8 cellular contexts compared by ENCODE assay signal in genomic region chr12:9798008-9798619, GRCh38. TPM values are rescaled to one million over a fixed set of nuclear protein-coding genes. Genes with fewer than 3 reads are reported as not detected.
DNase-seq lines count a peak whose midpoint lies in the region; ATAC-seq, FAIRE-seq and TF ChIP-seq lines count a peak whose summit lies in the region.

No MANE protein-coding gene starts in this region.

- no peaks in the 10 kb centered on the region for H3K79me2 ChIP-seq in GM12878 (ENCODE audit: control insufficient read depth, insufficient read depth, low read length)

- H3K27ac ChIP-seq in GM12878 (ENCODE audit: control insufficient read depth, insufficient read depth) (no peak overlapping the region), right lobe of liver (no peak overlapping the region)

- ATAC-seq in GM21717 (IDR thresholded peaks at IDR 0.05; ENCODE audit: unreplicated experiment) (peak; percentile 92), GM12878 (peak; percentile 100), right lobe of liver (peak; percentile 62 to 90 (median 80))

- TF ChIP-seq RAD21 in GM12878 (IDR thresholded peaks at IDR 0.05; ENCODE audit: insufficient read depth, low read depth, low read length), result peak; percentile 100

- peak; percentile 99 for FAIRE-seq in GM12878 (lab: Jason Lieb, UNC)

- peak overlapping the region; percentile 24; the same call in 1 of the 2 replicates for H2AFZ ChIP-seq in GM12878 (ENCODE audit: control insufficient read depth, low read depth, low read length)

- DNase-seq in G401 (ENCODE audit: low spot score), result peak; percentile 8
- DNase-seq in KG1 (lab: John Stamatoyannopoulos, UW), result peak; percentile 71
- peak in 4 of 5 experiments; percentile 21 to 91 (median 50) for DNase-seq in T-helper 2 cell
- peak; percentile 85 for DNase-seq in GM12878 (ENCODE audit: low read depth, low spot score)
- DNase-seq in right lobe of liver, result no peak
- peak; percentile 38 to 66 for DNase-seq in stimulated activated CD8-positive, alpha-beta memory T cell treated with anti-CD3 and anti-CD28 coated beads, Interleukin-7, amount 100 ng/mL, for 4 hours (ENCODE audit: low read depth in 2 of 2)
- DNase-seq in 8988T, result no peak

- H3K4me3 ChIP-seq in GM12878, result no peak overlapping the region
- no peak overlapping the region for H3K4me3 ChIP-seq in right lobe of liver

- no peaks in the 10 kb centered on the region for H3K27me3 ChIP-seq in GM12878 (replicated peaks in 1 of 2; ENCODE audit: control insufficient read depth in 2 of 2, insufficient read depth in 2 of 2, low read length in 1 of 2)
- H3K27me3 ChIP-seq in right lobe of liver, result no peaks in the 10 kb centered on the region

- BruUV-seq in GM12878 (replicated peaks; lab: Mats Ljungman, UMichigan), result no TSS peak

- CTCF ChIA-PET in GM12878 (lab: Yijun Ruan, JAX), result interaction anchor here (0.6 to 10.7 kb wide), 37 partner anchors 8 to 569 kb away, joined by 3 to 835 read pairs (median 4); partner anchors contain the start of genes CD69, CLEC2A, CLEC2D and CLECL1

- WGBS in GM12878 (ENCODE audit: insufficient coverage, insufficient replicate concordance, low lambda C conversion rate, missing lambda C conversion rate), result 7% methylated on average over 6 of the region's 6 CpGs
- WGBS in right lobe of liver (ENCODE audit: insufficient coverage, low coverage, low lambda C conversion rate, missing lambda C conversion rate), result 45% methylated on average over 5 of the region's 6 CpGs

- TF ChIP-seq POLR2A in GM12878 (IDR thresholded peaks at IDR 0.05; ENCODE audit: low read depth, low read length) (no peak), right lobe of liver (IDR thresholded peaks at IDR 0.05) (no peak)

- no peaks in the 10 kb centered on the region for H4K20me1 ChIP-seq in GM12878 (ENCODE audit: control insufficient read depth, insufficient read depth)

- H3K9ac ChIP-seq in GM12878 (ENCODE audit: control insufficient read depth, insufficient read depth, low read length), result no peak overlapping the region

- H3K36me3 ChIP-seq in GM12878 (ENCODE audit: control insufficient read depth in 2 of 2, insufficient read depth in 2 of 2, low read length in 1 of 2) (no peaks in the 10 kb centered on the region), right lobe of liver (no peaks in the 10 kb centered on the region)

- intact Hi-C loops in GM12878 (cut with micrococcal nuclease; ENCODE audit: unreplicated experiment) (loop anchor here (1.0 to 5.0 kb wide), 2 partner anchors 48 to 166 kb away; no protein-coding TSS in a partner anchor), right lobe of liver (cut with DNase I) (no loop called here)

- peaks cover 10% of the 10 kb centered on the region; the same call in 1 of the 2 replicates for H3K4me1 ChIP-seq in GM12878 (ENCODE audit: control insufficient read depth, insufficient read depth, low read length)
- no peaks in the 10 kb centered on the region for H3K4me1 ChIP-seq in right lobe of liver

- SMC1A ChIA-PET in GM12878 (lab: Charles Lee; ENCODE audit: uncharacterized antibody, unreplicated experiment), result interaction anchor here (0.7 to 12.4 kb wide), 20 partner anchors 9 to 345 kb away, joined by 3 to 814 read pairs (median 4); partner anchors contain the start of genes CD69, CLEC2B and CLEC2D

- H3K4me2 ChIP-seq in GM12878 (ENCODE audit: control insufficient read depth, insufficient read depth), result no peak overlapping the region

- H3K9me3 ChIP-seq in GM12878 (replicated peaks; ENCODE audit: control insufficient read depth, insufficient read depth, low read length), result no peaks in the 10 kb centered on the region; the same call in 2 of the 3 replicates
- no peaks in the 10 kb centered on the region for H3K9me3 ChIP-seq in right lobe of liver

- RAD21 ChIA-PET in GM12878 (lab: Charles Lee; ENCODE audit: unreplicated experiment), result interaction anchor here (0.6 to 7.3 kb wide), 15 partner anchors 8 to 163 kb away, joined by 3 to 577 read pairs (median 6); partner anchors contain the start of gene CD69

- TF ChIP-seq EP300 in GM12878 (IDR thresholded peaks at IDR 0.05; ENCODE audit: borderline replicate concordance in 1 of 2, control insufficient read depth in 1 of 2, low read depth in 2 of 2, low read length in 2 of 2), result no peak

- TF ChIP-seq CTCF in GM12878 (IDR thresholded peaks at IDR 0.05 in 2 of 3, conservative IDR thresholded peaks at IDR 0.05 in 1 of 3; ENCODE audit: control insufficient read depth in 2 of 3, extremely low read depth in 1 of 3, insufficient read depth in 1 of 3, low read depth in 3 of 3, low read length in 3 of 3) (peak; percentile 80 to 87 (median 83)), right lobe of liver (IDR thresholded peaks at IDR 0.05) (peak; percentile 31 to 43 (median 36))

- POLR2A ChIA-PET in GM12878 (lab: Charles Lee), result interaction anchor here (0.7 to 2.2 kb wide), 6 partner anchors 37 to 65 kb away, joined by 3 to 8 read pairs (median 6); partner anchors contain the start of gene CD69

- in situ Hi-C loops in G401 (cut with HindIII; ENCODE audit: low sequenced_read_pairs) (no loop called here), GM12878 (cut with MboI) (loop anchor here (5.0 kb wide), 1 partner anchor 46 kb away; no protein-coding TSS in a partner anchor)

TF ChIP-seq in GM12878, 131 proteins besides CTCF, POLR2A, EP300 and RAD21 (continues in another document):
- TF ChIP-seq ATF7 (IDR thresholded peaks at IDR 0.05; ENCODE audit: low read depth) (0 out of 2 replicates have a peak, but pooled peaks have one; percentile 21), CEBPB (IDR thresholded peaks at IDR 0.05; ENCODE audit: borderline replicate concordance in 1 of 2, low read depth in 2 of 2, low read length in 2 of 2) (no peak), ZNF274 (IDR thresholded peaks at IDR 0.05; ENCODE audit: insufficient read depth, insufficient read length) (no peak), RUNX3 (IDR thresholded peaks at IDR 0.05; ENCODE audit: low read length) (peak; percentile 80), JUNB (IDR thresholded peaks at IDR 0.05) (no peak)

RNA-seq across cellular contexts. Expression of gene KLRF1, which starts 29.2 kb away (rescaled TPM):
- total RNA-seq in G401 (2014; rRNA removed; shearing (Covaris generic)), result not detected in 2 replicates
- total RNA-seq in GM12878 (2013; cell fraction: nucleolus; rRNA removed), result not detected in 2 replicates
- not detected in 2 replicates for total RNA-seq in GM12878 (2014; rRNA removed)
- 0.18 TPM in 1 of 2 replicates, not detected in the other for total RNA-seq in GM12878 (2014; rRNA removed; fragmentation: Illumina TruSeq; extraction: Trizol)
- not detected in 2 replicates for total RNA-seq in GM12878 (2021)
- not detected for polyA plus RNA-seq in GM12878 (2011; ENCODE audit: low read depth)
- polyA plus RNA-seq in GM12878 (2011; rRNA removed), result 2.0 and 4.9 TPM in 2 replicates
- polyA plus RNA-seq in GM12878 (2011; cell fraction: cytosol; rRNA removed), result 0.51 and 0.59 TPM in 2 replicates
- 1.5 and 2.0 TPM in 2 replicates for polyA plus RNA-seq in GM12878 (2011; cell fraction: nucleus; rRNA removed)
- 0.25 TPM in 1 of 2 replicates, not detected in the other for polyA plus RNA-seq in GM12878 (2012)
- polyA plus RNA-seq in GM12878 (2014; fragmentation: Illumina TruSeq; extraction: Trizol), result 0.13 TPM in 1 of 2 replicates, not detected in the other
- under 1 TPM in 1 of 2 experiments, not detected in 1; 0.18 TPM for polyA plus RNA-seq in GM12878 (2014; fragmentation: Nextera tagmentation; extraction: Ambion mirVana)
- 0.27 TPM in 1 of 2 replicates, not detected in the other for polyA plus RNA-seq in GM12878 (2014; rRNA removed)
- not detected for polyA plus RNA-seq in GM12878 (2016; fragmentation: Nextera tagmentation; extraction: Ambion mirVana)
- 0.88 TPM in 1 of 2 replicates, not detected in the other for polyA minus RNA-seq in GM12878 (2011; rRNA and poly(A)+ RNA removed)
- polyA minus RNA-seq in GM12878 (2011; cell fraction: cytosol; rRNA and poly(A)+ RNA removed), result not detected in 2 replicates
- 0.36 TPM in 1 of 2 replicates, not detected in the other for polyA minus RNA-seq in GM12878 (2011; cell fraction: nucleus; rRNA and poly(A)+ RNA removed)
- total RNA-seq in right lobe of liver, result 1 to 10 TPM in 2 of 6 experiments, under 1 TPM in 2, not detected in 2; 0.65 to 1.4 (median 0.90) TPM

RNA-seq across cellular contexts. Expression of gene CD69, which starts 37.4 kb away (rescaled TPM):
- not detected in 2 replicates for total RNA-seq in G401 (2014; rRNA removed; shearing (Covaris generic))
- 224 and 241 TPM in 2 replicates for total RNA-seq in GM12878 (2013; cell fraction: nucleolus; rRNA removed)
- total RNA-seq in GM12878 (2014; rRNA removed), result 15.0 and 23.3 TPM in 2 replicates
- total RNA-seq in GM12878 (2014; rRNA removed; fragmentation: Illumina TruSeq; extraction: Trizol), result 18.2 and 21.8 TPM in 2 replicates
- 10.8 and 12.4 TPM in 2 replicates for total RNA-seq in GM12878 (2021)
- 20.1 TPM for polyA plus RNA-seq in GM12878 (2011; ENCODE audit: low read depth)
- 156 and 338 TPM in 2 replicates for polyA plus RNA-seq in GM12878 (2011; rRNA removed)
- 40.2 and 51.7 TPM in 2 replicates for polyA plus RNA-seq in GM12878 (2011; cell fraction: cytosol; rRNA removed)
- polyA plus RNA-seq in GM12878 (2011; cell fraction: nucleus; rRNA removed), result 75.4 and 142 TPM in 2 replicates
- 23.3 and 64.7 TPM in 2 replicates for polyA plus RNA-seq in GM12878 (2012)
- 10.3 and 22.3 TPM in 2 replicates for polyA plus RNA-seq in GM12878 (2014; fragmentation: Illumina TruSeq; extraction: Trizol)
- 10 to 100 TPM; 32.9 to 55.7 TPM for polyA plus RNA-seq in GM12878 (2014; fragmentation: Nextera tagmentation; extraction: Ambion mirVana)
- 7.9 and 15.0 TPM in 2 replicates for polyA plus RNA-seq in GM12878 (2014; rRNA removed)
- 1 to 10 TPM; 7.3 to 8.0 TPM for polyA plus RNA-seq in GM12878 (2016; fragmentation: Nextera tagmentation; extraction: Ambion mirVana)
- polyA minus RNA-seq in GM12878 (2011; rRNA and poly(A)+ RNA removed), result 172 and 240 TPM in 2 replicates
- 37.4 and 42.2 TPM in 2 replicates for polyA minus RNA-seq in GM12878 (2011; cell fraction: cytosol; rRNA and poly(A)+ RNA removed)
- polyA minus RNA-seq in GM12878 (2011; cell fraction: nucleus; rRNA and poly(A)+ RNA removed), result 166 and 176 TPM in 2 replicates
- 1 to 10 TPM in 3 of 6 experiments, under 1 TPM in 3; 0.26 to 2.3 (median 1.0) TPM for total RNA-seq in right lobe of liver

Comparison
In these comparisons a context has a peak if more than half of its experiments do, and no peak if none do; other contexts are left out.
1. DNase-seq: peak in G401 (single experiment), KG1 (single experiment), T-helper 2 cell (4 of 5), GM12878 (single experiment) and stimulated activated CD8-positive, alpha-beta memory T cell treated with anti-CD3 and anti-CD28 coated beads, Interleukin-7, amount 100 ng/mL, for 4 hours (2 of 2); none in right lobe of liver (0 of 3) and 8988T (single experiment).
2. Peak in every context shown above with its lines, with median percentiles within 50 percentile points of each other: ATAC-seq.